ENCODE assay signal across 8 cellular contexts in genomic region chr5:96256795-96257470, GRCh38.
A peak's percentile ranks its signal among the peaks of the same experiment; 100 is the strongest.
DNase-seq lines count a peak whose midpoint lies in the region; ATAC-seq, FAIRE-seq and TF ChIP-seq lines count a peak whose summit lies in the region.

No MANE protein-coding gene starts in this region.

- TF ChIP-seq POLR2A in H54 (IDR thresholded peaks at IDR 0.05; ENCODE audit: low read depth, low read length), result no peak

- H3K4me3 ChIP-seq in DND-41 (ENCODE audit: low read depth in 1 of 2, low read length in 2 of 2), result no peak overlapping the region
- no peak overlapping the region for H3K4me3 ChIP-seq in keratinocyte (ENCODE audit: control insufficient read depth in 2 of 3, extremely low read depth in 1 of 3, insufficient read depth in 2 of 3, low read depth in 1 of 3, low read length in 3 of 3)

- H4K20me1 ChIP-seq in DND-41 (ENCODE audit: insufficient read depth, low read length) (no peaks in the 10 kb centered on the region), keratinocyte (ENCODE audit: control insufficient read depth, extremely low read depth, insufficient read depth, low read length) (no peaks in the 10 kb centered on the region)

- H3K9me3 ChIP-seq in DND-41 (ENCODE audit: insufficient read depth, low read length, severe bottlenecking) (no peaks in the 10 kb centered on the region), keratinocyte (ENCODE audit: control insufficient read depth, low read depth, low read length) (no peaks in the 10 kb centered on the region)

- H3K9me1 ChIP-seq in keratinocyte (ENCODE audit: control insufficient read depth, extremely low read depth, insufficient read depth, low read length), result no peaks in the 10 kb centered on the region

- H3K9ac ChIP-seq in DND-41 (ENCODE audit: low read depth, low read length) (no peak overlapping the region), keratinocyte (ENCODE audit: control insufficient read depth, extremely low read depth, insufficient read depth, low read length) (no peak overlapping the region)

- H3K79me2 ChIP-seq in DND-41 (ENCODE audit: insufficient read depth, low read length) (no peaks in the 10 kb centered on the region), keratinocyte (ENCODE audit: control insufficient read depth, insufficient read depth, low read length) (no peaks in the 10 kb centered on the region)

- dilution Hi-C loops in keratinocyte (cut with MboI; ENCODE audit: extremely low pct_ligation_motif_present, low sequenced_read_pairs), result no loop called here

- H3K4me2 ChIP-seq in DND-41 (ENCODE audit: insufficient read depth, low read length) (no peak overlapping the region), keratinocyte (ENCODE audit: control insufficient read depth, extremely low read depth, insufficient read depth, low read depth, low read length) (no peak overlapping the region)

- H3K27me3 ChIP-seq in DND-41 (ENCODE audit: insufficient read depth, low read length, poor library complexity) (no peaks in the 10 kb centered on the region), keratinocyte (ENCODE audit: control insufficient read depth, extremely low read depth, insufficient read depth, low read length) (no peaks in the 10 kb centered on the region)

- peak; percentile 97 for FAIRE-seq in H54 (lab: Jason Lieb, UNC)
- peak; percentile 98 for FAIRE-seq in keratinocyte (lab: Jason Lieb, UNC)

- TF ChIP-seq CTCF in DND-41 (IDR thresholded peaks at IDR 0.05; ENCODE audit: borderline replicate concordance, extremely low read depth, low read length, poor library complexity, severe bottlenecking), result peak; percentile 27
- TF ChIP-seq CTCF in keratinocyte (optimal IDR thresholded peaks at IDR 0.05 in 1 of 3, IDR thresholded peaks at IDR 0.05 in 1 of 3, conservative IDR thresholded peaks at IDR 0.05 in 1 of 3; ENCODE audit: extremely low read depth in 1 of 3, insufficient read depth in 2 of 3, low read length in 3 of 3), result peak in 2 of 3 experiments; percentile 45 to 80

- DNase-seq in DND-41 (peak; percentile 25), H54 (ENCODE audit: insufficient read length, low spot score) (no peak), keratinocyte (ENCODE audit: low read depth, low spot score) (peak; percentile 71), NCI-H128 (lab: John Stamatoyannopoulos, UW; ENCODE audit: unreplicated experiment) (no peak), AG08396 (ENCODE audit: low spot score) (no peak), GF-D8 (lab: John Stamatoyannopoulos, UW) (no peak)

- no peak overlapping the region for H3K27ac ChIP-seq in DND-41 (ENCODE audit: low read length)
- H3K27ac ChIP-seq in keratinocyte (ENCODE audit: control insufficient read depth, insufficient read depth, low read length), result peak overlapping the region; percentile 3

- no peaks in the 10 kb centered on the region for H3K4me1 ChIP-seq in DND-41 (ENCODE audit: insufficient read depth, low read length)
- H3K4me1 ChIP-seq in keratinocyte (ENCODE audit: control insufficient read depth, extremely low read depth, insufficient read depth, low read length), result peaks cover 66% of the 10 kb centered on the region

- H3K36me3 ChIP-seq in DND-41 (ENCODE audit: insufficient read depth, low read length) (no peaks in the 10 kb centered on the region), keratinocyte (ENCODE audit: control insufficient read depth in 2 of 2, extremely low read depth in 1 of 2, insufficient read depth in 2 of 2, low read length in 2 of 2) (no peaks in the 10 kb centered on the region)

- ATAC-seq in DND-41 (ENCODE audit: insufficient read depth, low read depth), result peak; percentile 61; the same call in 2 of the 3 replicates
- no peak for ATAC-seq in GM19397 (IDR thresholded peaks at IDR 0.05; ENCODE audit: unreplicated experiment)

- H2AFZ ChIP-seq in DND-41 (ENCODE audit: low read depth, low read length), result no peak overlapping the region
- H2AFZ ChIP-seq in keratinocyte (ENCODE audit: control insufficient read depth, low read length), result no peak overlapping the region

TF ChIP-seq in PFSK-1, 5 proteins besides CTCF, POLR2A, EP300 and RAD21:
- no peak for TF ChIP-seq POLR2AphosphoS5 (IDR thresholded peaks at IDR 0.05; ENCODE audit: low read depth, low read length)
- peak; percentile 39; the same call in 1 of the 2 replicates for TF ChIP-seq TAF1 (IDR thresholded peaks at IDR 0.05; ENCODE audit: borderline replicate concordance, insufficient read depth, low read length)
- TF ChIP-seq SIN3A (IDR thresholded peaks at IDR 0.05; ENCODE audit: borderline replicate concordance, insufficient read depth, low read length), result no peak; the same call in 1 of the 2 replicates
- peak; percentile 28 for TF ChIP-seq FOXP2 (optimal IDR thresholded peaks at IDR 0.05; ENCODE audit: borderline replicate concordance, extremely low read depth, extremely low read length, insufficient read depth)
- no peak for TF ChIP-seq REST (IDR thresholded peaks at IDR 0.05; ENCODE audit: insufficient read depth in 1 of 2, low read depth in 2 of 2, low read length in 2 of 2)

Comparison
In these comparisons a context has a peak if more than half of its experiments do, and no peak if none do; other contexts are left out.
1. DNase-seq: peak in DND-41 (single experiment) and keratinocyte (single experiment); none in H54 (single experiment), NCI-H128 (single experiment), AG08396 (single experiment) and GF-D8 (single experiment).